Comparison of ENCODE assay signal across 1 cellular context in genomic region chr11:86671386-86672006, GRCh38.
TF ChIP-seq lines count a peak whose summit lies in the region.

No MANE protein-coding gene starts in this region.

TF ChIP-seq in GM23338, 12 proteins besides CTCF, POLR2A, EP300 and RAD21 (continued from another document):
- TF ChIP-seq, protein P1, sequence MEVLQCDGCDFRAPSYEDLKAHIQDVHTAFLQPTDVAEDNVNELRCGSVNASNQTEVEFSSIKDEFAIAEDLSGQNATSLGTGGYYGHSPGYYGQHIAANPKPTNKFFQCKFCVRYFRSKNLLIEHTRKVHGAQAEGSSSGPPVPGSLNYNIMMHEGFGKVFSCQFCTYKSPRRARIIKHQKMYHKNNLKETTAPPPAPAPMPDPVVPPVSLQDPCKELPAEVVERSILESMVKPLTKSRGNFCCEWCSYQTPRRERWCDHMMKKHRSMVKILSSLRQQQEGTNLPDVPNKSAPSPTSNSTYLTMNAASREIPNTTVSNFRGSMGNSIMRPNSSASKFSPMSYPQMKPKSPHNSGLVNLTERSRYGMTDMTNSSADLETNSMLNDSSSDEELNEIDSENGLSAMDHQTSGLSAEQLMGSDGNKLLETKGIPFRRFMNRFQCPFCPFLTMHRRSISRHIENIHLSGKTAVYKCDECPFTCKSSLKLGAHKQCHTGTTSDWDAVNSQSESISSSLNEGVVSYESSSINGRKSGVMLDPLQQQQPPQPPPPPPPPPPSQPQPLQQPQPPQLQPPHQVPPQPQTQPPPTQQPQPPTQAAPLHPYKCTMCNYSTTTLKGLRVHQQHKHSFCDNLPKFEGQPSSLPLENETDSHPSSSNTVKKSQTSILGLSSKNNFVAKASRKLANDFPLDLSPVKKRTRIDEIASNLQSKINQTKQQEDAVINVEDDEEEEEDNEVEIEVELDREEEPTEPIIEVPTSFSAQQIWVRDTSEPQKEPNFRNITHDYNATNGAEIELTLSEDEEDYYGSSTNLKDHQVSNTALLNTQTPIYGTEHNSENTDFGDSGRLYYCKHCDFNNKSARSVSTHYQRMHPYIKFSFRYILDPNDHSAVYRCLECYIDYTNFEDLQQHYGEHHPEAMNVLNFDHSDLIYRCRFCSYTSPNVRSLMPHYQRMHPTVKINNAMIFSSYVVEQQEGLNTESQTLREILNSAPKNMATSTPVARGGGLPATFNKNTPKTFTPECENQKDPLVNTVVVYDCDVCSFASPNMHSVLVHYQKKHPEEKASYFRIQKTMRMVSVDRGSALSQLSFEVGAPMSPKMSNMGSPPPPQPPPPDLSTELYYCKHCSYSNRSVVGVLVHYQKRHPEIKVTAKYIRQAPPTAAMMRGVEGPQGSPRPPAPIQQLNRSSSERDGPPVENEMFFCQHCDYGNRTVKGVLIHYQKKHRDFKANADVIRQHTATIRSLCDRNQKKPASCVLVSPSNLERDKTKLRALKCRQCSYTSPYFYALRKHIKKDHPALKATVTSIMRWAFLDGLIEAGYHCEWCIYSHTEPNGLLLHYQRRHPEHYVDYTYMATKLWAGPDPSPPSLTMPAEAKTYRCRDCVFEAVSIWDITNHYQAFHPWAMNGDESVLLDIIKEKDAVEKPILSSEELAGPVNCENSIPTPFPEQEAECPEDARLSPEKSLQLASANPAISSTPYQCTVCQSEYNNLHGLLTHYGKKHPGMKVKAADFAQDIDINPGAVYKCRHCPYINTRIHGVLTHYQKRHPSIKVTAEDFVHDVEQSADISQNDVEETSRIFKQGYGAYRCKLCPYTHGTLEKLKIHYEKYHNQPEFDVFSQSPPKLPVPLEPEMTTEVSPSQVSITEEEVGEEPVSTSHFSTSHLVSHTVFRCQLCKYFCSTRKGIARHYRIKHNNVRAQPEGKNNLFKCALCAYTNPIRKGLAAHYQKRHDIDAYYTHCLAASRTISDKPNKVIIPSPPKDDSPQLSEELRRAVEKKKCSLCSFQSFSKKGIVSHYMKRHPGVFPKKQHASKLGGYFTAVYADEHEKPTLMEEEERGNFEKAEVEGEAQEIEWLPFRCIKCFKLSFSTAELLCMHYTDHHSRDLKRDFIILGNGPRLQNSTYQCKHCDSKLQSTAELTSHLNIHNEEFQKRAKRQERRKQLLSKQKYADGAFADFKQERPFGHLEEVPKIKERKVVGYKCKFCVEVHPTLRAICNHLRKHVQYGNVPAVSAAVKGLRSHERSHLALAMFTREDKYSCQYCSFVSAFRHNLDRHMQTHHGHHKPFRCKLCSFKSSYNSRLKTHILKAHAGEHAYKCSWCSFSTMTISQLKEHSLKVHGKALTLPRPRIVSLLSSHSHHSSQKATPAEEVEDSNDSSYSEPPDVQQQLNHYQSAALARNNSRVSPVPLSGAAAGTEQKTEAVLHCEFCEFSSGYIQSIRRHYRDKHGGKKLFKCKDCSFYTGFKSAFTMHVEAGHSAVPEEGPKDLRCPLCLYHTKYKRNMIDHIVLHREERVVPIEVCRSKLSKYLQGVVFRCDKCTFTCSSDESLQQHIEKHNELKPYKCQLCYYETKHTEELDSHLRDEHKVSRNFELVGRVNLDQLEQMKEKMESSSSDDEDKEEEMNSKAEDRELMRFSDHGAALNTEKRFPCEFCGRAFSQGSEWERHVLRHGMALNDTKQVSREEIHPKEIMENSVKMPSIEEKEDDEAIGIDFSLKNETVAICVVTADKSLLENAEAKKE (CRISPR knock-in tag; IDR thresholded peaks at IDR 0.05) = no peak
- TF ChIP-seq STAT1 (IDR thresholded peaks at IDR 0.05; ENCODE audit: unreplicated experiment) = no peak
- no peak for TF ChIP-seq JUNB (IDR thresholded peaks at IDR 0.05; ENCODE audit: unreplicated experiment)
